ENCODE assay signal across 13 cellular contexts in the genomic region with DNA sequence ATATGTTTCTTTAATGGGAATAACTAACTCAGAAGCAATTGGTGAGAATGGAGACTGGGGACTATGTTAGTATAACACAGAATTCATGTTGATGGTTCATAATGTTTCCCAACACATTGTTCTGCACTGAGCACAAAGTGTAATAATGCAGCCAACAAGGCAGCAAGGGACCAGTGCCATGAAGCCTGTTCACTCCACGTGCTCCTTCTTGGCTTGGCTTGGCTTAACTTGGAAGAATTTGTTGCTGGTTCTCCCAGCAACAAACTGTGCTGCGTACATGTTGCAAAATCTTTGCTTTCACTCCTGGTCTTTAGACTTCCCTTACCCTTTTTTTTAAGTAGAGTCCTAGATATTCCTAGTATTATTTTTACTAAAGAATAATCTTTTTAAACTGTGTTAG.
DNase-seq lines count a peak whose midpoint lies in the region; ATAC-seq, FAIRE-seq and TF ChIP-seq lines count a peak whose summit lies in the region.
"Had no signal": no experiment of that assay in that cellular context is flagged by ENCODE, and none has a peak within 500 bp of the region (broad histone marks: within the 10 kb centered on the region; RNA-seq: fewer than 3 reads in every experiment).

No MANE protein-coding gene starts in this region.

- H3K36me3 ChIP-seq in kidney (ENCODE audit: control insufficient read depth in 1 of 2, insufficient read depth in 2 of 2, low read length in 2 of 2) = no peaks in the 10 kb centered on the region
- no peaks in the 10 kb centered on the region for H3K36me3 ChIP-seq in sigmoid colon
- H3K36me3 ChIP-seq: neutrophil had no signal

- FAIRE-seq in kidney (lab: Jason Lieb, UNC) = no peak
- FAIRE-seq: astrocyte, islet of Langerhans had no signal

- no peaks in the 10 kb centered on the region for H3K4me1 ChIP-seq in kidney (ENCODE audit: control insufficient read depth in 1 of 2, insufficient read depth in 1 of 2, low read depth in 1 of 2, low read length in 2 of 2)
- H3K4me1 ChIP-seq in sigmoid colon = peaks cover 0 to 86% (median 41%) of the 10 kb centered on the region in 4 donors

- no peaks in the 10 kb centered on the region for H3K27me3 ChIP-seq in sigmoid colon
- H3K27me3 ChIP-seq: neutrophil had no signal

- ATAC-seq in HG03039 (IDR thresholded peaks at IDR 0.05; ENCODE audit: unreplicated experiment) = no peak
- ATAC-seq in GM21737 (IDR thresholded peaks at IDR 0.05; ENCODE audit: unreplicated experiment) = no peak

- in situ Hi-C loops in GM13977 (cut with MboI; ENCODE audit: low pct_unique_long_range_greater_than_20kb, low sequenced_read_pairs, unreplicated experiment) = no loop called here

- 80 to 89% methylated on average over 2 of the region's 2 CpGs for WGBS in sigmoid colon, 2 donors

- intact Hi-C loops in kidney (cut with DNase I) = no loop called here
- intact Hi-C loops in sigmoid colon (cut with DNase I) = loop anchor here (10.0 kb wide), 1 partner anchor 759 kb away; a partner anchor contains a TSS

- no peak for TF ChIP-seq POLR2A in sigmoid colon (IDR thresholded peaks at IDR 0.05)

- no peak overlapping the region for H3K4me3 ChIP-seq in kidney (ENCODE audit: low read length in 2 of 2)
- H3K4me3 ChIP-seq in sigmoid colon = no peak overlapping the region

- TF ChIP-seq EP300 in sigmoid colon (IDR thresholded peaks at IDR 0.05) = peak; percentile 27 to 87 (median 78)

- TF ChIP-seq CTCF in kidney (IDR thresholded peaks at IDR 0.05; ENCODE audit: borderline replicate concordance, extremely low read depth, insufficient read depth) (no peak), sigmoid colon (IDR thresholded peaks at IDR 0.05) (no peak), GM13977 (IDR thresholded peaks at IDR 0.05; ENCODE audit: extremely low read depth, insufficient read depth, missing control alignments) (no peak)

- DNase-seq in Ammon's horn (ENCODE audit: low spot score) (peak; percentile 79), cerebellum (ENCODE audit: low spot score) (peak; percentile 12), kidney (peak; percentile 68), sigmoid colon (peak; percentile 97), 8988T (no peak), GM13977 (ENCODE audit: low spot score) (no peak)
- DNase-seq: DND-41, MM.1S had no signal

- H3K9me3 ChIP-seq in kidney (ENCODE audit: control insufficient read depth in 1 of 2, low read length in 2 of 2) (no peaks in the 10 kb centered on the region), sigmoid colon (no peaks in the 10 kb centered on the region)
- H3K9me3 ChIP-seq: neutrophil had no signal

- H3K27ac ChIP-seq in kidney (ENCODE audit: low read depth in 2 of 2, low read length in 2 of 2) (no peak overlapping the region), sigmoid colon (peak overlapping the region; percentile 74 to 85 (median 80))
- H3K27ac ChIP-seq: neutrophil had no signal

- no peak overlapping the region for H3K9ac ChIP-seq in kidney (ENCODE audit: low read length in 2 of 2)

Comparison
In these comparisons a context has a peak if more than half of its experiments do, and no peak if none do; other contexts are left out.
1. DNase-seq: peak in Ammon's horn (single experiment), cerebellum (single experiment), kidney (single experiment) and sigmoid colon (single experiment); none in 8988T (single experiment) and GM13977 (single experiment).
2. H3K27ac ChIP-seq: peak in sigmoid colon (4 of 4); none in kidney (0 of 2).